In the genomic region with DNA sequence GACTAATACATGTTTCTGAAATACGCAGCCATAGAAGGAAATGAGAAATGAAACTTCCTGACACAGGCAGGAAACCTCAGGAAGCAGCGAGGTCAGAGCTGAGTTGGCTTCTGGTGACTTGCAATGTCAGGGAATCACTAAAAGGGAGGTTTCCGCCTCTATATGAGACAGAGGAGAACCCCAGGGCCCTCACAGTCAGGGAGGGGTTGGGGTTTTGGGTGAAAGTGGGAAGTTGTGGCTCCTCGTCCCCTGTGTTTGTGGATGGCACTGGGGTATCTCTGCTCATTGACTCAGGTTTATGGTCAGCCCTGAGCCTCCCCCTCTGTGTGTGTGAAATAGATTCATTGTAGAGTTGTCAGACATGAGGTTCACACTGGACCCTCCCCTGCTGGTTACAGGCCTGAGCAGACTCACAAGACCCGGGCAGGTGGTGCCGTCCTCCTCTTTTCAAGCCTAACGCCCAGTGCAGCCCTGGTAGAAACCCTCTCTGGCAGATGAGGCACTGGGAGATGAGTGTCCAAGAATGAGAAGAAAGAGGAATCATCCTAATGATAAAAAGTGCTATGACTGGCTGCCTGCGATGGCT, we compare ENCODE assay signal across 8 cellular contexts.
DNase-seq lines count a peak whose midpoint lies in the region; ATAC-seq, FAIRE-seq and TF ChIP-seq lines count a peak whose summit lies in the region.

No MANE protein-coding gene starts in this region.

- H3K4me3 ChIP-seq in fibroblast of pulmonary artery (replicated peaks; ENCODE audit: low read depth, low read length): no peak overlapping the region

- no peak for ATAC-seq in HG02642 (IDR thresholded peaks at IDR 0.05; ENCODE audit: poor library complexity, unreplicated experiment)
- ATAC-seq in GM18873 (IDR thresholded peaks at IDR 0.05; ENCODE audit: low FRiP score, unreplicated experiment): no peak
- no peak for ATAC-seq in HG02885 (IDR thresholded peaks at IDR 0.05; ENCODE audit: poor library complexity, unreplicated experiment)

- no peak for TF ChIP-seq CTCF in fibroblast of pulmonary artery (IDR thresholded peaks at IDR 0.05; ENCODE audit: low read length, missing control alignments)

- no peak for FAIRE-seq in GM19239 (lab: Jason Lieb, UNC)

- DNase-seq in GM03348 (ENCODE audit: low spot score): peak; percentile 7
- DNase-seq in SKM-1 (lab: John Stamatoyannopoulos, UW; ENCODE audit: unreplicated experiment): peak; percentile 6
- peak; percentile 42 for DNase-seq in fibroblast of pulmonary artery (ENCODE audit: low read depth)
- DNase-seq in stimulated activated CD4-positive, alpha-beta T cell treated with anti-CD3 and anti-CD28 coated beads, Interleukin-15, amount 100 ng/mL, for 24 hours: peak; percentile 68
- no peak for DNase-seq in GM19239 (ENCODE audit: insufficient read length, low spot score)
